ENCODE assay signal across 8 cellular contexts in genomic region chrX:46791927-46792825, GRCh38. TPM values are rescaled to one million over a fixed set of nuclear protein-coding genes. Genes with fewer than 3 reads are reported as not detected.
A peak's percentile ranks its signal among the peaks of the same experiment; 100 is the strongest.
DNase-seq lines count a peak whose midpoint lies in the region; ATAC-seq and TF ChIP-seq lines count a peak whose summit lies in the region.

No MANE protein-coding gene starts in this region.

- no TSS peak for BruUV-seq in Calu3 (replicated peaks; lab: Mats Ljungman, UMichigan)

- H3K56ac ChIP-seq in H9 (ENCODE audit: insufficient read length, low read depth, low read length): no peak overlapping the region

- H3K79me2 ChIP-seq in H9 (ENCODE audit: insufficient read depth, low read length): no peaks in the 10 kb centered on the region

- H3K27me3 Mint-ChIP-seq in Calu3 (ENCODE audit: unreplicated experiment): no peaks in the 10 kb centered on the region
- peaks cover 1% of the 10 kb centered on the region; the same call in 1 of the 2 replicates for H3K27me3 Mint-ChIP-seq in H9 (ENCODE audit: low read depth)
- no peaks in the 10 kb centered on the region for H3K27me3 Mint-ChIP-seq in chondrocyte (ENCODE audit: low read depth)
- no peaks in the 10 kb centered on the region for H3K27me3 Mint-ChIP-seq in natural killer cell (ENCODE audit: low read depth in 2 of 2)

- no peak overlapping the region for H3K14ac ChIP-seq in H9 (ENCODE audit: insufficient read depth, low read length)

- CTCF ChIA-PET in Calu3 (lab: Charles Lee): interaction anchor here (0.6 to 1.3 kb wide), 3 partner anchors 33 to 541 kb away, joined by 3 to 4 read pairs (median 3); partner anchors contain the start of gene SLC9A7

- WGBS in H9 (ENCODE audit: extremely low coverage, insufficient read length, low lambda C conversion rate): no CpG with 5 or more reads among the region's 7 CpGs

- no peak overlapping the region for H2BK20ac ChIP-seq in H9 (ENCODE audit: low read depth, low read length, poor library complexity, severe bottlenecking)

- DNase-seq in Calu3 (peak; percentile 75), H9 (peak; percentile 52), chondrocyte (ENCODE audit: low spot score) (no peak), natural killer cell (no peak), DMS79 treated with DMSO at 0.1 percent for 48 hours (lab: John Stamatoyannopoulos, UW) (no peak), DMS79 (lab: John Stamatoyannopoulos, UW) (no peak)

- H3K9me3 Mint-ChIP-seq in Calu3 (ENCODE audit: low read depth, unreplicated experiment) (peaks cover 2% of the 10 kb centered on the region), H9 (peaks cover 61% of the 10 kb centered on the region in 2 experiments), chondrocyte (ENCODE audit: low read depth) (peaks cover 10% of the 10 kb centered on the region), natural killer cell (no peaks in the 10 kb centered on the region)

- intact Hi-C loops in Calu3 (cut with micrococcal nuclease; ENCODE audit: unreplicated experiment) (loop anchor here (1.0 to 2.0 kb wide), 2 partner anchors 33 to 105 kb away; partner anchors contain the start of gene SLC9A7), natural killer cell (cut with micrococcal nuclease) (loop anchor here (10.0 kb wide), 1 partner anchor 407 kb away; no protein-coding TSS in a partner anchor)

- H3K4ac ChIP-seq in H9 (ENCODE audit: low read depth, low read length): no peak overlapping the region

- no peak overlapping the region for H3K27ac ChIP-seq in H9 (ENCODE audit: insufficient read length, low read depth, low read length)

- H3K9me3 ChIP-seq in H9 (ENCODE audit: control insufficient read depth, low read depth, low read length): peaks cover 6% of the 10 kb centered on the region

- H3K27ac Mint-ChIP-seq in Calu3 (ENCODE audit: unreplicated experiment) (peak overlapping the region; percentile 93), H9 (no peak overlapping the region), chondrocyte (ENCODE audit: unreplicated experiment) (peak overlapping the region; percentile 75), natural killer cell (peak overlapping the region; percentile 21 to 36)

- H2AFZ ChIP-seq in H9 (ENCODE audit: low read length): no peak overlapping the region

- no peak overlapping the region for H2BK15ac ChIP-seq in H9 (ENCODE audit: low read depth, low read length)

- peaks cover 29% of the 10 kb centered on the region for H3K4me1 Mint-ChIP-seq in Calu3 (ENCODE audit: low read depth, unreplicated experiment)
- peaks cover 13 to 19% of the 10 kb centered on the region in 2 experiments for H3K4me1 Mint-ChIP-seq in H9
- peaks cover 16% of the 10 kb centered on the region for H3K4me1 Mint-ChIP-seq in chondrocyte (ENCODE audit: low read depth)
- H3K4me1 Mint-ChIP-seq in natural killer cell: peaks cover 0 to 9% of the 10 kb centered on the region in 2 donors

- no peak overlapping the region for H2BK12ac ChIP-seq in H9 (ENCODE audit: insufficient read length, low read depth, low read length)

- TF ChIP-seq CTCF in Calu3 (IDR thresholded peaks at IDR 0.05; ENCODE audit: unreplicated experiment) (no peak), H9 (conservative IDR thresholded peaks at IDR 0.05) (no peak), chondrocyte (IDR thresholded peaks at IDR 0.05) (no peak), natural killer cell (IDR thresholded peaks at IDR 0.05) (no peak)

- H2BK5ac ChIP-seq in H9 (ENCODE audit: insufficient read length, low read length): no peak overlapping the region

- H3K79me1 ChIP-seq in H9 (ENCODE audit: insufficient read depth, low read depth, low read length, poor library complexity, severe bottlenecking): no peaks in the 10 kb centered on the region

- H2BK120ac ChIP-seq in H9 (ENCODE audit: low read depth, low read length, poor library complexity, severe bottlenecking): no peak overlapping the region

- no peak overlapping the region for H2AK5ac ChIP-seq in H9 (ENCODE audit: insufficient read length, low read length)

- no peak overlapping the region for H3K9ac ChIP-seq in H9 (ENCODE audit: extremely low read depth, insufficient read length, low read length)

- no peaks in the 10 kb centered on the region for H4K20me1 ChIP-seq in H9 (ENCODE audit: control insufficient read depth, insufficient read depth, insufficient read length)

- no peaks in the 10 kb centered on the region for H3K27me3 ChIP-seq in H9 (ENCODE audit: insufficient read depth, low read length)

- peak in 2 of 3 donors; percentile 49 to 52 for ATAC-seq in natural killer cell
- no peak for ATAC-seq in HG02678 (IDR thresholded peaks at IDR 0.05; ENCODE audit: unreplicated experiment)

- H3K4me3 Mint-ChIP-seq in Calu3 (ENCODE audit: low read depth, unreplicated experiment) (peak overlapping the region; percentile 24), H9 (no peak overlapping the region), chondrocyte (ENCODE audit: unreplicated experiment) (no peak overlapping the region), natural killer cell (no peak overlapping the region)

- no peak overlapping the region for H3K23ac ChIP-seq in H9 (ENCODE audit: insufficient read length, low read depth, low read length)

- H3K18ac ChIP-seq in H9 (ENCODE audit: insufficient read length, low read depth, low read length): no peak overlapping the region

- 0 out of 2 replicates have a peak, but pooled peaks cover 5% of the 10 kb centered on the region for H3K4me1 ChIP-seq in H9 (ENCODE audit: insufficient read depth, low read length)

- H3K36me3 Mint-ChIP-seq in Calu3 (ENCODE audit: insufficient read depth, unreplicated experiment) (no peaks in the 10 kb centered on the region), H9 (ENCODE audit: insufficient read depth in 1 of 3, low read depth in 3 of 3) (no peaks in the 10 kb centered on the region; a peak in 2 of 7 replicates), chondrocyte (ENCODE audit: low read depth) (no peaks in the 10 kb centered on the region), natural killer cell (no peaks in the 10 kb centered on the region)

- H4K5ac ChIP-seq in H9 (ENCODE audit: insufficient read length, low read depth, low read length): no peak overlapping the region

- no peak overlapping the region for H4K8ac ChIP-seq in H9 (replicated peaks; ENCODE audit: insufficient read length, low read depth, low read length)

- no peaks in the 10 kb centered on the region for H3K23me2 ChIP-seq in H9 (ENCODE audit: insufficient read length, low read depth, low read length, poor library complexity, severe bottlenecking)

- H3T11ph ChIP-seq in H9 (ENCODE audit: low read length): no peak overlapping the region

- H4K91ac ChIP-seq in H9 (ENCODE audit: insufficient read length, low read depth, low read length): no peak overlapping the region

- H3K4me2 ChIP-seq in H9 (ENCODE audit: insufficient read depth, insufficient read length, low read length): no peak overlapping the region

TF ChIP-seq in PFSK-1, 5 proteins besides CTCF, POLR2A, EP300 and RAD21:
- TF ChIP-seq SIN3A (IDR thresholded peaks at IDR 0.05; ENCODE audit: borderline replicate concordance, insufficient read depth, low read length): no peak
- no peak for TF ChIP-seq REST (IDR thresholded peaks at IDR 0.05; ENCODE audit: insufficient read depth in 1 of 2, low read depth in 2 of 2, low read length in 2 of 2)
- no peak for TF ChIP-seq POLR2AphosphoS5 (IDR thresholded peaks at IDR 0.05; ENCODE audit: low read depth, low read length)
- TF ChIP-seq FOXP2 (optimal IDR thresholded peaks at IDR 0.05; ENCODE audit: borderline replicate concordance, extremely low read depth, extremely low read length, insufficient read depth): peak; percentile 48
- no peak for TF ChIP-seq TAF1 (IDR thresholded peaks at IDR 0.05; ENCODE audit: borderline replicate concordance, insufficient read depth, low read length)

RNA-seq across cellular contexts. Expression of gene SLC9A7, which starts 33.3 kb away (rescaled TPM):
- total RNA-seq in Calu3 (2022) (66.4 and 83.3 TPM in 2 replicates), H9 (2021) (5.6 and 5.9 TPM in 2 replicates), chondrocyte (4.2 to 6.1 TPM (median 5.4 TPM) in 3 replicates), natural killer cell (1 to 10 TPM in 1 of 3 donors, under 1 TPM in 2; 0.39 to 1.1 (median 0.75) TPM)
- polyA plus RNA-seq in PFSK-1 (2012; ENCODE audit: insufficient read length, low read depth): 1.5 TPM

RNA-seq across cellular contexts. Expression of gene RP2, which starts 44.7 kb away (rescaled TPM):
- total RNA-seq in Calu3 (2022) (25.5 and 28.6 TPM in 2 replicates), H9 (2021) (4.6 and 5.1 TPM in 2 replicates), chondrocyte (18.4 to 18.8 TPM (median 18.6 TPM) in 3 replicates), natural killer cell (10 to 100 TPM; 10.2 to 13.9 (median 10.8) TPM)
- polyA plus RNA-seq in PFSK-1 (2012; ENCODE audit: insufficient read length, low read depth): 5.2 TPM

Comparison
In these comparisons a context has a peak if more than half of its experiments do, and no peak if none do; other contexts are left out.
1. DNase-seq: peak in Calu3 (single experiment) and H9 (single experiment); none in chondrocyte (single experiment), natural killer cell (single experiment), DMS79 treated with DMSO at 0.1 percent for 48 hours (single experiment) and DMS79 (single experiment).
2. H3K27ac Mint-ChIP-seq: peak in Calu3 (single experiment), chondrocyte (single experiment) and natural killer cell (2 of 2); none in H9 (0 of 3).